ENCODE assay signal across 2 cellular contexts in the genomic region with DNA sequence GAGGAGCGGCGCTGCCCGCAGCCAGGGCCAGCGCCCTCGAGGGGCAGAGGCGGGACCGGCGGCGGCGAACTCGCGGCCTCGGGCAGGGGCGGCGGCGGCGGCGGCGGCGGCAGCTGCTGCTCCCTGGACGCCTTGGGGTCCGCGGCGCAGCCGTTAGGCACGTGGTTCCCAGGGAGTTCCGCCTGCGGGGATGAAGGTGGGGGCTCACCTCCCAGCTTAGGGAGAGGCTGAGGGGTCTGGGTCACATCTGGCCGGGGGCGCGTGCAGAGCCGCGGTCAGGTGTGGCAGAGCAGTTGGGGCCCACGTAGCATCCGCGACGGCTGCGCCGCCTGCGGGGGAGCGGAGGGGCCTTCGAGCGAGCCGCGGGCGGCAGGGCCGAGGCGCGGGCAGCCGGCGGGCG. TPM values are rescaled to one million over a fixed set of nuclear protein-coding genes. Genes with fewer than 3 reads are reported as not detected.
"Had no signal": no experiment of that assay in that cellular context is flagged by ENCODE, and none has a peak within 500 bp of the region (broad histone marks: within the 10 kb centered on the region; RNA-seq: fewer than 3 reads in every experiment).

No MANE protein-coding gene starts in this region.

RNA-seq across cellular contexts. Expression of a gene that starts 32.7 kb away (rescaled TPM):
- total RNA-seq: LHCN-M2 had no signal
- polyA plus RNA-seq: aorta had no signal

RNA-seq across cellular contexts. Expression of a gene that starts 40.9 kb away (rescaled TPM):
- total RNA-seq: LHCN-M2 had no signal
- polyA plus RNA-seq: aorta had no signal
